ENCODE assay signal across 25 cellular contexts in genomic region chr7:115033917-115034459, GRCh38.
DNase-seq lines count a peak whose midpoint lies in the region; ATAC-seq, FAIRE-seq and TF ChIP-seq lines count a peak whose summit lies in the region.
"Had no signal": no experiment of that assay in that cellular context is flagged by ENCODE, and none has a peak within 500 bp of the region (broad histone marks: within the 10 kb centered on the region; RNA-seq: fewer than 3 reads in every experiment).

No MANE protein-coding gene starts in this region.

- H3K9me3 ChIP-seq in GM12878 (replicated peaks; ENCODE audit: control insufficient read depth, insufficient read depth, low read length), result no peaks in the 10 kb centered on the region
- H3K9me3 ChIP-seq: A549; BLaER1 treated with 17β-estradiol and CSF1 and Interleukin-3, amounts not matched to agents 10 nM and 100 nM; SJSA1 had no signal

- no peaks in the 10 kb centered on the region for H3K27me3 Mint-ChIP-seq in stimulated activated memory B cell treated with anti-CD40 and anti-IgM and Interleukin-4, amounts not matched to agents 10 μg/mL and 1 μg/mL and 100 μg/mL, for 72 hours
- H3K27me3 Mint-ChIP-seq: CD4-positive, alpha-beta T cell had no signal

- no peaks in the 10 kb centered on the region for H3K36me3 Mint-ChIP-seq in stimulated activated memory B cell treated with anti-CD40 and anti-IgM and Interleukin-4, amounts not matched to agents 10 μg/mL and 1 μg/mL and 100 μg/mL, for 72 hours

- no peak overlapping the region for H3K27ac ChIP-seq in GM12878 (ENCODE audit: control insufficient read depth, insufficient read depth)
- H3K27ac ChIP-seq: A549; BLaER1 treated with 17β-estradiol and CSF1 and Interleukin-3, amounts not matched to agents 10 nM and 100 nM; PC-9; SJSA1 had no signal

- RAD21 ChIA-PET in GM12878 (lab: Charles Lee; ENCODE audit: unreplicated experiment), result no interaction called here

- POLR2A ChIA-PET in GM12878 (lab: Charles Lee), result no interaction called here

- SMC1A ChIA-PET in GM12878 (lab: Charles Lee; ENCODE audit: uncharacterized antibody, unreplicated experiment), result interaction anchor here (0.9 to 1.3 kb wide), 2 partner anchors 9 to 168 kb away, joined by 3 to 4 read pairs; no protein-coding TSS in a partner anchor

- no peaks in the 10 kb centered on the region; the same call in 1 of the 2 replicates for H3K4me1 ChIP-seq in GM12878 (ENCODE audit: control insufficient read depth, insufficient read depth, low read length)
- H3K4me1 ChIP-seq: A549, SJSA1 had no signal

- H3K27me3 ChIP-seq in GM12878 (replicated peaks in 1 of 2; ENCODE audit: control insufficient read depth in 2 of 2, insufficient read depth in 2 of 2, low read length in 1 of 2), result no peaks in the 10 kb centered on the region
- H3K27me3 ChIP-seq: BLaER1 treated with 17β-estradiol and CSF1 and Interleukin-3, amounts not matched to agents 10 nM and 100 nM; SJSA1 had no signal

- WGBS in GM12878 (ENCODE audit: insufficient coverage, insufficient replicate concordance, low lambda C conversion rate, missing lambda C conversion rate), result 89% methylated on average over 1 of the region's 1 CpG

- intact Hi-C loops in GM12878 (cut with micrococcal nuclease; ENCODE audit: unreplicated experiment), result no loop called here

- no peak overlapping the region for H3K4me3 Mint-ChIP-seq in stimulated activated memory B cell treated with anti-CD40 and anti-IgM and Interleukin-4, amounts not matched to agents 10 μg/mL and 1 μg/mL and 100 μg/mL, for 72 hours
- H3K4me3 Mint-ChIP-seq: CD4-positive, alpha-beta T cell had no signal

- H4K20me1 ChIP-seq in GM12878 (ENCODE audit: control insufficient read depth, insufficient read depth), result no peaks in the 10 kb centered on the region
- H4K20me1 ChIP-seq: BLaER1 treated with 17β-estradiol and CSF1 and Interleukin-3, amounts not matched to agents 10 nM and 100 nM had no signal

- no peak for TF ChIP-seq POLR2A in GM12878 (IDR thresholded peaks at IDR 0.05; ENCODE audit: low read depth, low read length)

- no peak for TF ChIP-seq CTCF in GM12878 (IDR thresholded peaks at IDR 0.05 in 2 of 3, conservative IDR thresholded peaks at IDR 0.05 in 1 of 3; ENCODE audit: control insufficient read depth in 2 of 3, extremely low read depth in 1 of 3, insufficient read depth in 1 of 3, low read depth in 3 of 3, low read length in 3 of 3)

- BruUV-seq in GM12878 (replicated peaks; lab: Mats Ljungman, UMichigan), result no TSS peak

- no peaks in the 10 kb centered on the region for H3K79me2 ChIP-seq in GM12878 (ENCODE audit: control insufficient read depth, insufficient read depth, low read length)

- no peak overlapping the region for H3K9ac ChIP-seq in GM12878 (ENCODE audit: control insufficient read depth, insufficient read depth, low read length)
- H3K9ac ChIP-seq: BLaER1 treated with 17β-estradiol and CSF1 and Interleukin-3, amounts not matched to agents 10 nM and 100 nM had no signal

- in situ Hi-C loops in GM12878 (cut with MboI), result no loop called here

- no peak overlapping the region for H3K4me2 ChIP-seq in GM12878 (ENCODE audit: control insufficient read depth, insufficient read depth)
- H3K4me2 ChIP-seq: A549; BLaER1 treated with 17β-estradiol and CSF1 and Interleukin-3, amounts not matched to agents 10 nM and 100 nM; PC-9 had no signal

- H3K9me3 Mint-ChIP-seq in stimulated activated memory B cell treated with anti-CD40 and anti-IgM and Interleukin-4, amounts not matched to agents 10 μg/mL and 1 μg/mL and 100 μg/mL, for 72 hours, result no peaks in the 10 kb centered on the region
- H3K9me3 Mint-ChIP-seq: CD4-positive, alpha-beta T cell had no signal

- no peak for FAIRE-seq in GM12878 (lab: Jason Lieb, UNC)
- FAIRE-seq: D721Med had no signal

- no peaks in the 10 kb centered on the region for H3K36me3 ChIP-seq in GM12878 (ENCODE audit: control insufficient read depth in 2 of 2, insufficient read depth in 2 of 2, low read length in 1 of 2)
- H3K36me3 ChIP-seq: BLaER1 treated with 17β-estradiol and CSF1 and Interleukin-3, amounts not matched to agents 10 nM and 100 nM; SJSA1 had no signal

- TF ChIP-seq RAD21 in GM12878 (IDR thresholded peaks at IDR 0.05; ENCODE audit: insufficient read depth, low read depth, low read length), result no peak

- no peak for TF ChIP-seq EP300 in GM12878 (IDR thresholded peaks at IDR 0.05; ENCODE audit: borderline replicate concordance in 1 of 2, control insufficient read depth in 1 of 2, low read depth in 2 of 2, low read length in 2 of 2)

- no peak overlapping the region for H2AFZ ChIP-seq in GM12878 (ENCODE audit: control insufficient read depth, low read depth, low read length)
- H2AFZ ChIP-seq: PC-9 had no signal

- CTCF ChIA-PET in GM12878 (lab: Yijun Ruan, JAX), result no interaction called here

- no peak overlapping the region for H3K4me3 ChIP-seq in GM12878
- H3K4me3 ChIP-seq: A549; BLaER1 treated with 17β-estradiol and CSF1 and Interleukin-3, amounts not matched to agents 10 nM and 100 nM; PC-9; SJSA1 had no signal

- peaks cover 12% of the 10 kb centered on the region for H3K4me1 Mint-ChIP-seq in stimulated activated memory B cell treated with anti-CD40 and anti-IgM and Interleukin-4, amounts not matched to agents 10 μg/mL and 1 μg/mL and 100 μg/mL, for 72 hours

- H3K27ac Mint-ChIP-seq in stimulated activated memory B cell treated with anti-CD40 and anti-IgM and Interleukin-4, amounts not matched to agents 10 μg/mL and 1 μg/mL and 100 μg/mL, for 72 hours, result no peak overlapping the region
- H3K27ac Mint-ChIP-seq: CD4-positive, alpha-beta T cell had no signal

- DNase-seq in GM12878 (ENCODE audit: low read depth, low spot score) (no peak), ureter (ENCODE audit: low spot score) (no peak), LoVo (ENCODE audit: low spot score) (no peak)
- DNase-seq in activated naive CD4-positive, alpha-beta T cell treated with Interleukin-2 at 50 U/mL for 16 hours, result no peak
- DNase-seq: AML-193; CD4-positive, alpha-beta T cell; IMR-90; KG1; MM.1S; NCI-H2029; NCI-H446; NCI-H524 treated with DMSO at 0.1 percent for 48 hours; NCI-H774; NK-92 treated with Interleukin-12 subunit alpha and Interleukin-12 subunit beta, amount 100 ng/mL, for 24 hours; PC-9; Right ventricle myocardium superior had no signal

- ATAC-seq in GM18502 (IDR thresholded peaks at IDR 0.05; ENCODE audit: poor library complexity, unreplicated experiment) (peak; percentile 51), GM19395 (IDR thresholded peaks at IDR 0.05; ENCODE audit: unreplicated experiment) (peak; percentile 47), HG02678 (IDR thresholded peaks at IDR 0.05; ENCODE audit: unreplicated experiment) (peak; percentile 41), GM12878 (peak; percentile 68)
- no peak for ATAC-seq in stimulated activated memory B cell treated with anti-CD40 and anti-IgM and Interleukin-4, amounts not matched to agents 10 μg/mL and 1 μg/mL and 100 μg/mL, for 72 hours
- ATAC-seq: A549, HCT116 had no signal

TF ChIP-seq in GM12878, 131 proteins besides CTCF, POLR2A, EP300 and RAD21 (continues in another document):
- peak; percentile 63 to 65; a peak in 3 of 4 replicates for TF ChIP-seq BHLHE40 (IDR thresholded peaks at IDR 0.05; ENCODE audit: borderline replicate concordance in 1 of 2, low read depth in 2 of 2, low read length in 1 of 2)
- TF ChIP-seq ATF7 (IDR thresholded peaks at IDR 0.05; ENCODE audit: low read depth), result 0 out of 2 replicates have a peak, but pooled peaks have one; percentile 15
- no peak for TF ChIP-seq NFXL1 (IDR thresholded peaks at IDR 0.05; ENCODE audit: borderline replicate concordance)
- TF ChIP-seq RUNX3 (IDR thresholded peaks at IDR 0.05; ENCODE audit: low read length), result peak; percentile 49; the same call in 1 of the 2 replicates
- TF ChIP-seq SRF (IDR thresholded peaks at IDR 0.05; ENCODE audit: low read depth in 2 of 2, low read length in 2 of 2), result no peak
- TF ChIP-seq PKNOX1 (IDR thresholded peaks at IDR 0.05), result peak; percentile 82
